ENCODE assay signal across 18 cellular contexts in the genomic region with DNA sequence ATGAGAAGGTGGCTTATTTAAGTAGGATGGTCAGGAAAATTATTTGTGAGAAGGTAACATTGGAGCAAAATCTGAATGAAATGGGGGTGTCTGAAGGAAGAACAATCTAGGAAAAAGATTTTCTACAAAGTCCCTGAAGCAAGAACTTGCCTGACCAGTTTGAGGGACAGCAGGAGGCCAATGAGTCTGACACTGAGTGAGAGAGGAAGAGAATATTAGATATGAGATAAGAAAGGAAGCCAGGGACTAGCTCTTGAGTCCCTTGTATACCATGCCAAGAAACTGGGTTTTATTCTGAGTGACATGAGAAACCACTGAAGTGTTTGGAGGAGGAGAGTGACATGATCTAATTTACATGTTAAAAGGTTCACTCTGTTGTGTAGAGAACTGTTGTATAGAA.
DNase-seq lines count a peak whose midpoint lies in the region; ATAC-seq and TF ChIP-seq lines count a peak whose summit lies in the region.
"Had no signal": no experiment of that assay in that cellular context is flagged by ENCODE, and none has a peak within 500 bp of the region (broad histone marks: within the 10 kb centered on the region; RNA-seq: fewer than 3 reads in every experiment).

No MANE protein-coding gene starts in this region.

- H3K9me2 ChIP-seq in MM.1S (replicated peaks; ENCODE audit: insufficient read depth, low read length), result no peaks in the 10 kb centered on the region

- H3K9ac ChIP-seq in neuronal stem cell (ENCODE audit: low read depth, low read length, poor library complexity) (no peak overlapping the region), MM.1S (ENCODE audit: low read length) (no peak overlapping the region)

- no peak overlapping the region for H2BK5ac ChIP-seq in neuronal stem cell (ENCODE audit: low read length)

- H4K91ac ChIP-seq in neuronal stem cell (ENCODE audit: low read depth, low read length, poor library complexity), result no peak overlapping the region

- TF ChIP-seq CTCF in WTC11 (IDR thresholded peaks at IDR 0.05) (no peak), MM.1S (IDR thresholded peaks at IDR 0.05; ENCODE audit: low read length) (no peak)

- no peak overlapping the region for H2AK5ac ChIP-seq in neuronal stem cell (ENCODE audit: low read depth, low read length)

- H3K4me3 ChIP-seq in neuronal stem cell (ENCODE audit: low read length in 2 of 2), result no peak overlapping the region
- no peak overlapping the region for H3K4me3 ChIP-seq in MM.1S (ENCODE audit: low read length)
- H3K4me3 ChIP-seq: A549 had no signal

- H4K20me1 ChIP-seq in MM.1S (ENCODE audit: insufficient read depth, low read length), result no peaks in the 10 kb centered on the region

- no peaks in the 10 kb centered on the region; the same call in 1 of the 2 replicates for H3K27me3 Mint-ChIP-seq in WTC11 (ENCODE audit: low read depth)
- H3K27me3 Mint-ChIP-seq: CD4-positive, alpha-beta T cell had no signal

- H3F3A ChIP-seq in MM.1S (ENCODE audit: insufficient read depth, low read length), result no peaks in the 10 kb centered on the region

- H3K23ac ChIP-seq in neuronal stem cell (ENCODE audit: low read depth, low read length, poor library complexity), result no peak overlapping the region

- H3K79me1 ChIP-seq in neuronal stem cell (ENCODE audit: low read depth, low read length), result no peaks in the 10 kb centered on the region

- no peak overlapping the region for H2BK15ac ChIP-seq in neuronal stem cell (ENCODE audit: low read length)

- H3K18ac ChIP-seq in neuronal stem cell (ENCODE audit: low read length), result no peak overlapping the region

- H3K4me1 ChIP-seq in neuronal stem cell (ENCODE audit: control insufficient read depth in 2 of 2, insufficient read depth in 1 of 2, low read depth in 1 of 2, low read length in 2 of 2) (no peaks in the 10 kb centered on the region), MM.1S (ENCODE audit: low read length) (no peaks in the 10 kb centered on the region)
- H3K4me1 ChIP-seq: A549, Caco-2 had no signal

- no peak overlapping the region for H4K8ac ChIP-seq in neuronal stem cell (ENCODE audit: low read depth, low read length)

- H3K4me2 ChIP-seq in neuronal stem cell (ENCODE audit: insufficient read depth, low read length, poor library complexity, severe bottlenecking) (no peak overlapping the region), MM.1S (ENCODE audit: low read depth, low read length) (no peak overlapping the region)
- H3K4me2 ChIP-seq: A549 had no signal

- H2AFZ ChIP-seq in neuronal stem cell (ENCODE audit: low read length) (peak overlapping the region; percentile 2), MM.1S (ENCODE audit: low read length) (no peak overlapping the region)

- no peak overlapping the region for H3K4ac ChIP-seq in neuronal stem cell (ENCODE audit: low read length)

- peak; percentile 51 for ATAC-seq in WTC11
- ATAC-seq: A549, HCT116 had no signal

- no peak overlapping the region for H2BK12ac ChIP-seq in neuronal stem cell (ENCODE audit: low read length)

- H3K36me3 ChIP-seq in neuronal stem cell (replicated peaks in 1 of 2; ENCODE audit: control insufficient read depth in 2 of 2, insufficient read depth in 2 of 2, low read length in 2 of 2) (no peaks in the 10 kb centered on the region), MM.1S (replicated peaks; ENCODE audit: insufficient read depth, low read length) (no peaks in the 10 kb centered on the region)

- H3K27ac Mint-ChIP-seq in WTC11, result peak overlapping the region; percentile 16; the same call in 1 of the 2 replicates
- H3K27ac Mint-ChIP-seq: CD4-positive, alpha-beta T cell; HFFc6 had no signal

- H3K14ac ChIP-seq in neuronal stem cell (ENCODE audit: low read length), result no peak overlapping the region

- H3K79me2 ChIP-seq in MM.1S (ENCODE audit: low read length), result no peaks in the 10 kb centered on the region

- H3K27me3 ChIP-seq in neuronal stem cell (ENCODE audit: control insufficient read depth in 3 of 3, insufficient read depth in 3 of 3, low read depth in 1 of 3, low read length in 3 of 3) (no peaks in the 10 kb centered on the region), MM.1S (replicated peaks; ENCODE audit: insufficient read depth, low read length) (no peaks in the 10 kb centered on the region)

- CTCF ChIA-PET in WTC11 (lab: Charles Lee), result no interaction called here

- H3K36me3 Mint-ChIP-seq in WTC11, result peaks cover 20% of the 10 kb centered on the region

- POLR2A ChIA-PET in WTC11 (lab: Charles Lee), result no interaction called here

- DNase-seq in DMS53 (lab: John Stamatoyannopoulos, UW), result peak; percentile 5
- no peak for DNase-seq in DMS53 treated with DMSO at 0.1 percent for 48 hours (lab: John Stamatoyannopoulos, UW; ENCODE audit: unreplicated experiment)
- no peak for DNase-seq in WTC11 (ENCODE audit: low spot score)
- no peak for DNase-seq in neuronal stem cell (ENCODE audit: low spot score)
- no peak for DNase-seq in MM.1S
- no peak for DNase-seq in NCI-H526 (lab: John Stamatoyannopoulos, UW)
- no peak for DNase-seq in NOMO-1 treated with DMSO at 0.1 percent for 48 hours (lab: John Stamatoyannopoulos, UW; ENCODE audit: unreplicated experiment)
- DNase-seq: AML-193; Caco-2; CD4-positive, alpha-beta T cell; DMS79 treated with DMSO at 0.1 percent for 48 hours; GF-D8; HFFc6 had no signal

- no peaks in the 10 kb centered on the region for H3K9me3 ChIP-seq in neuronal stem cell (replicated peaks in 1 of 2; ENCODE audit: control insufficient read depth in 2 of 2, insufficient read depth in 1 of 2, low read depth in 1 of 2, low read length in 2 of 2)
- H3K9me3 ChIP-seq in MM.1S (replicated peaks; ENCODE audit: insufficient read depth, low read length), result no peaks in the 10 kb centered on the region
- H3K9me3 ChIP-seq: A549, Caco-2 had no signal

- peaks cover 28% of the 10 kb centered on the region for H3K9me3 Mint-ChIP-seq in WTC11
- H3K9me3 Mint-ChIP-seq: CD4-positive, alpha-beta T cell; HFFc6 had no signal

- H3K4me3 Mint-ChIP-seq in WTC11, result no peak overlapping the region
- H3K4me3 Mint-ChIP-seq: CD4-positive, alpha-beta T cell; HFFc6 had no signal

- peaks cover 17% of the 10 kb centered on the region for H3K4me1 Mint-ChIP-seq in WTC11

- H2BK120ac ChIP-seq in neuronal stem cell (ENCODE audit: low read depth, low read length), result no peak overlapping the region

- no peak overlapping the region for H3K27ac ChIP-seq in neuronal stem cell (replicated peaks; ENCODE audit: low read length)
- H3K27ac ChIP-seq in MM.1S (ENCODE audit: low read length), result no peak overlapping the region
- H3K27ac ChIP-seq: 22Rv1, A549, C4-2B, HL-60 had no signal

TF ChIP-seq in WTC11, 78 proteins besides CTCF, POLR2A, EP300 and RAD21 (continues in another document):
- TF ChIP-seq, protein P1, sequence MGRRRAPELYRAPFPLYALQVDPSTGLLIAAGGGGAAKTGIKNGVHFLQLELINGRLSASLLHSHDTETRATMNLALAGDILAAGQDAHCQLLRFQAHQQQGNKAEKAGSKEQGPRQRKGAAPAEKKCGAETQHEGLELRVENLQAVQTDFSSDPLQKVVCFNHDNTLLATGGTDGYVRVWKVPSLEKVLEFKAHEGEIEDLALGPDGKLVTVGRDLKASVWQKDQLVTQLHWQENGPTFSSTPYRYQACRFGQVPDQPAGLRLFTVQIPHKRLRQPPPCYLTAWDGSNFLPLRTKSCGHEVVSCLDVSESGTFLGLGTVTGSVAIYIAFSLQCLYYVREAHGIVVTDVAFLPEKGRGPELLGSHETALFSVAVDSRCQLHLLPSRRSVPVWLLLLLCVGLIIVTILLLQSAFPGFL (CRISPR knock-in tag; IDR thresholded peaks at IDR 0.05; ENCODE audit: borderline replicate concordance), result no peak
- TF ChIP-seq OVOL2 (CRISPR knock-in tag; IDR thresholded peaks at IDR 0.05; ENCODE audit: borderline replicate concordance) (no peak), ZNF263 (CRISPR knock-in tag; IDR thresholded peaks at IDR 0.05; ENCODE audit: low read depth) (no peak), NFATC4 (CRISPR knock-in tag; IDR thresholded peaks at IDR 0.05) (no peak), RELA (CRISPR knock-in tag; IDR thresholded peaks at IDR 0.05; ENCODE audit: borderline replicate concordance) (no peak)
- TF ChIP-seq, protein P2, sequence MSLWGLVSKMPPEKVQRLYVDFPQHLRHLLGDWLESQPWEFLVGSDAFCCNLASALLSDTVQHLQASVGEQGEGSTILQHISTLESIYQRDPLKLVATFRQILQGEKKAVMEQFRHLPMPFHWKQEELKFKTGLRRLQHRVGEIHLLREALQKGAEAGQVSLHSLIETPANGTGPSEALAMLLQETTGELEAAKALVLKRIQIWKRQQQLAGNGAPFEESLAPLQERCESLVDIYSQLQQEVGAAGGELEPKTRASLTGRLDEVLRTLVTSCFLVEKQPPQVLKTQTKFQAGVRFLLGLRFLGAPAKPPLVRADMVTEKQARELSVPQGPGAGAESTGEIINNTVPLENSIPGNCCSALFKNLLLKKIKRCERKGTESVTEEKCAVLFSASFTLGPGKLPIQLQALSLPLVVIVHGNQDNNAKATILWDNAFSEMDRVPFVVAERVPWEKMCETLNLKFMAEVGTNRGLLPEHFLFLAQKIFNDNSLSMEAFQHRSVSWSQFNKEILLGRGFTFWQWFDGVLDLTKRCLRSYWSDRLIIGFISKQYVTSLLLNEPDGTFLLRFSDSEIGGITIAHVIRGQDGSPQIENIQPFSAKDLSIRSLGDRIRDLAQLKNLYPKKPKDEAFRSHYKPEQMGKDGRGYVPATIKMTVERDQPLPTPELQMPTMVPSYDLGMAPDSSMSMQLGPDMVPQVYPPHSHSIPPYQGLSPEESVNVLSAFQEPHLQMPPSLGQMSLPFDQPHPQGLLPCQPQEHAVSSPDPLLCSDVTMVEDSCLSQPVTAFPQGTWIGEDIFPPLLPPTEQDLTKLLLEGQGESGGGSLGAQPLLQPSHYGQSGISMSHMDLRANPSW (CRISPR knock-in tag; conservative IDR thresholded peaks at IDR 0.05; ENCODE audit: low read depth), result no peak
- TF ChIP-seq, protein P3, sequence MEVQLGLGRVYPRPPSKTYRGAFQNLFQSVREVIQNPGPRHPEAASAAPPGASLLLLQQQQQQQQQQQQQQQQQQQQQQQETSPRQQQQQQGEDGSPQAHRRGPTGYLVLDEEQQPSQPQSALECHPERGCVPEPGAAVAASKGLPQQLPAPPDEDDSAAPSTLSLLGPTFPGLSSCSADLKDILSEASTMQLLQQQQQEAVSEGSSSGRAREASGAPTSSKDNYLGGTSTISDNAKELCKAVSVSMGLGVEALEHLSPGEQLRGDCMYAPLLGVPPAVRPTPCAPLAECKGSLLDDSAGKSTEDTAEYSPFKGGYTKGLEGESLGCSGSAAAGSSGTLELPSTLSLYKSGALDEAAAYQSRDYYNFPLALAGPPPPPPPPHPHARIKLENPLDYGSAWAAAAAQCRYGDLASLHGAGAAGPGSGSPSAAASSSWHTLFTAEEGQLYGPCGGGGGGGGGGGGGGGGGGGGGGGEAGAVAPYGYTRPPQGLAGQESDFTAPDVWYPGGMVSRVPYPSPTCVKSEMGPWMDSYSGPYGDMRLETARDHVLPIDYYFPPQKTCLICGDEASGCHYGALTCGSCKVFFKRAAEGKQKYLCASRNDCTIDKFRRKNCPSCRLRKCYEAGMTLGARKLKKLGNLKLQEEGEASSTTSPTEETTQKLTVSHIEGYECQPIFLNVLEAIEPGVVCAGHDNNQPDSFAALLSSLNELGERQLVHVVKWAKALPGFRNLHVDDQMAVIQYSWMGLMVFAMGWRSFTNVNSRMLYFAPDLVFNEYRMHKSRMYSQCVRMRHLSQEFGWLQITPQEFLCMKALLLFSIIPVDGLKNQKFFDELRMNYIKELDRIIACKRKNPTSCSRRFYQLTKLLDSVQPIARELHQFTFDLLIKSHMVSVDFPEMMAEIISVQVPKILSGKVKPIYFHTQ (CRISPR knock-in tag; IDR thresholded peaks at IDR 0.05), result no peak
